Comparison of ENCODE assay signal across 19 cellular contexts in the genomic region with DNA sequence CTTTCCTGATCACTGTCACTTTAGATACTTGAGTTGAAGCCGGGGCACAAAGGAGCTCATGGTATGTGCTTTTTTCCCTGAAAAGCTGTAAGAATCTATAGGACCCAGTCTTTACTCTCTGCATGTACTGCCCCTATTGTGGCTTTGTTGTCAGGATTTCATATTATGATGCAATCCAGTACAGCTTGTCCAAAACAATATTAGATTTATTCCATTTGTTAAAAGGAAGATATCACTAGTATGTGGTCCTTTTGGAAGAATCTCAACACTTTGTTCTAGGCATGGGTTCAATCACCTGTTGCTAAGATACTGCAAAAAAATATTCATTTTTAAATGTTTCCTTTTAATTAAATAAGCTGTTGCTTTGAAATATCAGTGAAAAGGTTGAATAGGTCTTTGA.
A peak's percentile ranks its signal among the peaks of the same experiment; 100 is the strongest.
DNase-seq lines count a peak whose midpoint lies in the region; ATAC-seq and TF ChIP-seq lines count a peak whose summit lies in the region.
"Had no signal": no experiment of that assay in that cellular context is flagged by ENCODE, and none has a peak within 500 bp of the region (broad histone marks: within the 10 kb centered on the region; RNA-seq: fewer than 3 reads in every experiment).

No MANE protein-coding gene starts in this region.

- ATAC-seq in Right ventricle myocardium superior (ENCODE audit: poor library complexity) (peak; percentile 73), right cardiac atrium (peak; percentile 43 to 77), aorta (ENCODE audit: low FRiP score) (peak; percentile 52), HG02623 (IDR thresholded peaks at IDR 0.05; ENCODE audit: unreplicated experiment) (no peak)
- ATAC-seq: HCT116, K562 had no signal

- H3K4me3 ChIP-seq in fibroblast of pulmonary artery (replicated peaks; ENCODE audit: low read depth, low read length) (no peak overlapping the region), right cardiac atrium (ENCODE audit: low read length) (no peak overlapping the region), aorta (ENCODE audit: low read length in 2 of 2) (no peak overlapping the region)
- H3K4me3 ChIP-seq: K562, SJCRH30 had no signal

- H3K27ac ChIP-seq in right cardiac atrium (ENCODE audit: low read length) (no peak overlapping the region), aorta (ENCODE audit: low read depth in 1 of 2, low read length in 2 of 2) (no peak overlapping the region)
- H3K27ac ChIP-seq: C4-2B, RWPE1, SJCRH30 had no signal

- no peak for TF ChIP-seq CTCF in fibroblast of pulmonary artery (IDR thresholded peaks at IDR 0.05; ENCODE audit: low read length, missing control alignments)

- 58% methylated on average over 1 of the region's 1 CpG for WGBS in right cardiac atrium
- 93 to 97% methylated on average over 1 of the region's 1 CpG for WGBS in aorta, 2 donors

- no peak for DNase-seq in Right ventricle myocardium superior
- DNase-seq in cardiac septum (ENCODE audit: low spot score) = no peak
- peak; percentile 66 for DNase-seq in fibroblast of pulmonary artery (ENCODE audit: low read depth)
- DNase-seq in right cardiac atrium = no peak
- DNase-seq in aorta = no peak
- no peak for DNase-seq in NCI-H1436 (lab: John Stamatoyannopoulos, UW)
- no peak for DNase-seq in NCI-H524 (lab: John Stamatoyannopoulos, UW)
- DNase-seq: Calu3; CD8-positive, alpha-beta memory T cell; DMS153; NCI-H1092; NCI-H1436 treated with DMSO at 0.1 percent for 48 hours; NCI-H1930; SJCRH30 had no signal

- no peaks in the 10 kb centered on the region for H3K9me3 ChIP-seq in right cardiac atrium (ENCODE audit: control insufficient read depth, low read length)
- no peaks in the 10 kb centered on the region for H3K9me3 ChIP-seq in aorta (ENCODE audit: control insufficient read depth, low read length)
- H3K9me3 ChIP-seq: SJCRH30 had no signal

- H3K4me1 ChIP-seq in right cardiac atrium (ENCODE audit: control insufficient read depth, insufficient read depth, low read length) (no peaks in the 10 kb centered on the region), aorta (ENCODE audit: control insufficient read depth in 1 of 2, insufficient read depth in 2 of 2, low read length in 2 of 2) (no peaks in the 10 kb centered on the region)
- H3K4me1 ChIP-seq: SJCRH30 had no signal

- no peaks in the 10 kb centered on the region for H3K27me3 ChIP-seq in right cardiac atrium (ENCODE audit: control insufficient read depth, insufficient read depth)
- no peaks in the 10 kb centered on the region for H3K27me3 ChIP-seq in aorta (ENCODE audit: control insufficient read depth in 1 of 2, insufficient read depth in 2 of 2, low read length in 1 of 2)
- H3K27me3 ChIP-seq: SJCRH30 had no signal

- no peaks in the 10 kb centered on the region for H3K36me3 ChIP-seq in aorta (ENCODE audit: control insufficient read depth in 1 of 2, insufficient read depth in 2 of 2, low read length in 1 of 2)
- H3K36me3 ChIP-seq: SJCRH30 had no signal

- intact Hi-C loops in Right ventricle myocardium superior (cut with DNase I) (no loop called here), cardiac septum (cut with DNase I) (no loop called here), right cardiac atrium (cut with DNase I) (no loop called here), aorta (cut with DNase I) (no loop called here)
